1 cellular context compared by ENCODE assay signal in genomic region chr2:47309472-47309951, GRCh38.
A peak's percentile ranks its signal among the peaks of the same experiment; 100 is the strongest.
TF ChIP-seq lines count a peak whose summit lies in the region.

No MANE protein-coding gene starts in this region.

TF ChIP-seq in HepG2, 621 proteins besides CTCF, POLR2A, EP300 and RAD21 (continued from another document and continues in another):
- TF ChIP-seq KIAA2018 (CRISPR knock-in tag; IDR thresholded peaks at IDR 0.05; ENCODE audit: borderline replicate concordance) (no peak), SRF (IDR thresholded peaks at IDR 0.05; ENCODE audit: low read depth, low read length) (no peak), KAT7 (CRISPR knock-in tag; IDR thresholded peaks at IDR 0.05; ENCODE audit: borderline replicate concordance) (peak; percentile 65; the same call in 1 of the 2 replicates), ZNF12 (CRISPR knock-in tag; IDR thresholded peaks at IDR 0.05) (0 out of 2 replicates have a peak, but pooled peaks have one; percentile 34), NCOA2 (CRISPR knock-in tag; IDR thresholded peaks at IDR 0.05) (no peak), ZNF431 (CRISPR knock-in tag; IDR thresholded peaks at IDR 0.05; ENCODE audit: borderline replicate concordance, low read depth) (no peak), PAWR (CRISPR knock-in tag; IDR thresholded peaks at IDR 0.05; ENCODE audit: borderline replicate concordance) (no peak), NAIF1 (CRISPR knock-in tag; IDR thresholded peaks at IDR 0.05; ENCODE audit: borderline replicate concordance) (peak; percentile 87; the same call in 1 of the 2 replicates), SMYD3 (CRISPR knock-in tag; IDR thresholded peaks at IDR 0.05) (no peak), ZFY (CRISPR knock-in tag; IDR thresholded peaks at IDR 0.05) (peak; percentile 33; the same call in 1 of the 2 replicates), SNAPC4 (CRISPR knock-in tag; IDR thresholded peaks at IDR 0.05) (peak; percentile 23; the same call in 1 of the 2 replicates), ZFP36L1 (CRISPR knock-in tag; IDR thresholded peaks at IDR 0.05) (peak; percentile 61; the same call in 1 of the 2 replicates), ZNF142 (CRISPR knock-in tag; IDR thresholded peaks at IDR 0.05) (0 out of 2 replicates have a peak, but pooled peaks have one; percentile 19), ZGPAT (CRISPR knock-in tag; IDR thresholded peaks at IDR 0.05) (0 out of 2 replicates have a peak, but pooled peaks have one; percentile 15), KLF9 (CRISPR knock-in tag; IDR thresholded peaks at IDR 0.05; ENCODE audit: low read depth) (0 out of 2 replicates have a peak, but pooled peaks have one; percentile 9), HIVEP1 (CRISPR knock-in tag; IDR thresholded peaks at IDR 0.05) (no peak), ZNF749 (CRISPR knock-in tag; IDR thresholded peaks at IDR 0.05; ENCODE audit: borderline replicate concordance) (0 out of 2 replicates have a peak, but pooled peaks have one; percentile 23), ZSCAN30 (CRISPR knock-in tag; IDR thresholded peaks at IDR 0.05) (0 out of 2 replicates have a peak, but pooled peaks have one; percentile 82), ZNF605 (CRISPR knock-in tag; IDR thresholded peaks at IDR 0.05) (peak; percentile 29; the same call in 1 of the 2 replicates), SNAI1 (CRISPR knock-in tag; IDR thresholded peaks at IDR 0.05; ENCODE audit: borderline replicate concordance) (0 out of 2 replicates have a peak, but pooled peaks have one; percentile 8), ZNF709 (CRISPR knock-in tag; IDR thresholded peaks at IDR 0.05) (0 out of 2 replicates have a peak, but pooled peaks have one; percentile 31), EHMT2 (IDR thresholded peaks at IDR 0.05; ENCODE audit: borderline replicate concordance, low read depth, low read length) (0 out of 2 replicates have a peak, but pooled peaks have one; percentile 11), ADNP (CRISPR knock-in tag; IDR thresholded peaks at IDR 0.05) (0 out of 2 replicates have a peak, but pooled peaks have one; percentile 24), CHD4 (IDR thresholded peaks at IDR 0.05; ENCODE audit: borderline replicate concordance, low read length) (peak; percentile 26; the same call in 1 of the 2 replicates), HMGXB3 (CRISPR knock-in tag; IDR thresholded peaks at IDR 0.05; ENCODE audit: borderline replicate concordance) (peak; percentile 12; the same call in 1 of the 2 replicates), ZNF737 (CRISPR knock-in tag; IDR thresholded peaks at IDR 0.05; ENCODE audit: borderline replicate concordance) (0 out of 2 replicates have a peak, but pooled peaks have one; percentile 8), FOXA3 (CRISPR knock-in tag; IDR thresholded peaks at IDR 0.05) (0 out of 2 replicates have a peak, but pooled peaks have one; percentile 2), SAP130 (CRISPR knock-in tag; IDR thresholded peaks at IDR 0.05; ENCODE audit: low read depth) (peak; percentile 18; the same call in 1 of the 2 replicates)
